In the genomic region with DNA sequence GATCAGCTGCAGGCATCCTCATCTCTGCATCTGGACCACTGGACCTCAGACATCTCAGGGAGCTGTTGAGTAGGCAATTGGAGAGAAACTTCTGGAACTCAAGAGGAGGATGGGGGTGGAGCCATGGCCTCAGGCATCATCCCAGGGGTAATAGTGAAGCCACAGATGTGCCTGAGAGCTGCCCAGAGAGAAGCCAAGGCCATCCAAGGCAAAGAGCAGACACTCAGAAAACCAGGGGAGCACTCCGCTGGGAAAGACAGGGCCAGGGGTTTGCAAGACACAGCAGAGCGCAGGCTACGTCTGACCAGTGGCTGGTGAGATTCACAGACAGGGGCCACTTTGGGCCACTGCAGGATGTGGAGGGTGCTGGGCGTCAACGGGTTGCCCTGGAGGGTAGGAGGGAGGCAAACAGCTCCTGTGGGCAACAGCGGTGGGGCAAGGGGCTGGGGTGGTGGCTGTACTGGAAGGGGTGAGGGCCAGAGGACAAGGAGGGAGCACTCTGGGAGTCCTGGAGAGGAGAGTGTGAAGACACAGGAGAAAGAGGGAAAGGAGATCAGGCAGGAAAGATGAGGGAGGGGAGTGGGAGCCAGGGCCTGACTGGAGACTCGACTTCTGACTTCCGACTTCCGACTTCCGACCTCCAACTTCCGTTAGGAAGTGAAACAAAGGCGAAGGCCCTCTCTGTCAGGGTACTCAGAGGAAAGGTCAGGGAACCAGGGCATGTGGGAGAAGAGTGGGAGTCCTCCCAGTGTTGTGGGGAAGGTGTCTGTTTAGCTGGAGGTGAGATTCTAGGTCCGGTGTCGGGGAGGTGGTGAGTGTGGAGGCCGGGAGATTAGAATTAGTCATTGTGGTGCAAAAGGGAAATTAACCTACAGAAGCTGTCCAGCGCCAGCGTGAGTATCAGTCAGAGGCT, we compare ENCODE assay signal across 1 cellular context.
A peak's percentile ranks its signal among the peaks of the same experiment; 100 is the strongest.
TF ChIP-seq lines count a peak whose summit lies in the region.

No MANE protein-coding gene starts in this region.

TF ChIP-seq in K562, 482 proteins besides CTCF, POLR2A, EP300 and RAD21 (continued from another document and continues in another):
- TF ChIP-seq PHF20 (IDR thresholded peaks at IDR 0.05; ENCODE audit: partially characterized antibody) (peak; percentile 61), ZNF217 (CRISPR knock-in tag; IDR thresholded peaks at IDR 0.05) (no peak), ZNF668 (CRISPR knock-in tag; IDR thresholded peaks at IDR 0.05) (no peak), CC2D1A (IDR thresholded peaks at IDR 0.05) (peak; percentile 88; the same call in 1 of the 2 replicates), MTA3 (IDR thresholded peaks at IDR 0.05; ENCODE audit: borderline replicate concordance) (peak; percentile 82), TBP (optimal IDR thresholded peaks at IDR 0.05; ENCODE audit: low read depth, low read length) (no peak), ARID1B (IDR thresholded peaks at IDR 0.05) (peak; percentile 98), RBFOX2 (IDR thresholded peaks at IDR 0.05; ENCODE audit: low read depth, low read length) (no peak), U2AF2 (optimal IDR thresholded peaks at IDR 0.05; ENCODE audit: low read depth, low read length) (no peak), ZNF445 (CRISPR knock-in tag; IDR thresholded peaks at IDR 0.05; ENCODE audit: low read depth) (no peak), NFE2L1 (tag; IDR thresholded peaks at IDR 0.05; ENCODE audit: borderline replicate concordance, low read depth) (no peak), OTX1 (CRISPR knock-in tag; IDR thresholded peaks at IDR 0.05) (0 out of 2 replicates have a peak, but pooled peaks have one; percentile 18), KAT7 (CRISPR knock-in tag; IDR thresholded peaks at IDR 0.05; ENCODE audit: borderline replicate concordance) (peak; percentile 67; the same call in 1 of the 2 replicates), ZNF384 (IDR thresholded peaks at IDR 0.05; ENCODE audit: low read depth, low read length) (no peak), EHMT2 (IDR thresholded peaks at IDR 0.05) (peak; percentile 93), TOE1 (IDR thresholded peaks at IDR 0.05; ENCODE audit: borderline replicate concordance) (peak; percentile 71; the same call in 1 of the 2 replicates), TOE1 (CRISPR knock-in tag; IDR thresholded peaks at IDR 0.05; ENCODE audit: borderline replicate concordance, low read depth) (no peak), HIVEP1 (CRISPR knock-in tag; IDR thresholded peaks at IDR 0.05) (no peak), TCFL5 (CRISPR knock-in tag; conservative IDR thresholded peaks at IDR 0.05) (no peak), ZNF584 (CRISPR knock-in tag; IDR thresholded peaks at IDR 0.05; ENCODE audit: low read depth) (peak; percentile 71; the same call in 1 of the 2 replicates), MYNN (IDR thresholded peaks at IDR 0.05) (no peak), MYNN (CRISPR knock-in tag; IDR thresholded peaks at IDR 0.05) (no peak), PURB (CRISPR knock-in tag; IDR thresholded peaks at IDR 0.05; ENCODE audit: low read depth) (no peak), ZNF696 (CRISPR knock-in tag; conservative IDR thresholded peaks at IDR 0.05) (no peak), EGR1 (conservative IDR thresholded peaks at IDR 0.05) (peak; percentile 99), ZSCAN32 (CRISPR knock-in tag; IDR thresholded peaks at IDR 0.05) (no peak), SPI1 (IDR thresholded peaks at IDR 0.05; ENCODE audit: borderline replicate concordance, low read depth, low read length) (peak; percentile 52; the same call in 1 of the 2 replicates), NUFIP1 (IDR thresholded peaks at IDR 0.05; ENCODE audit: partially characterized antibody) (no peak), SMAD3 (CRISPR knock-in tag; conservative IDR thresholded peaks at IDR 0.05) (peak; percentile 62; the same call in 1 of the 2 replicates), GTF2E2 (tag; IDR thresholded peaks at IDR 0.05) (no peak), FOXK2 (conservative IDR thresholded peaks at IDR 0.05 in 1 of 2, IDR thresholded peaks at IDR 0.05 in 1 of 2; ENCODE audit: low read depth in 2 of 2) (peak; percentile 67 to 73; a peak in 3 of 4 replicates), JUND (IDR thresholded peaks at IDR 0.05; ENCODE audit: borderline replicate concordance, low read depth, low read length) (peak; percentile 94), JUND (tag; IDR thresholded peaks at IDR 0.05; ENCODE audit: borderline replicate concordance, low read depth, low read length) (peak; percentile 90; the same call in 2 of the 3 replicates), ZNF212 (CRISPR knock-in tag; IDR thresholded peaks at IDR 0.05) (no peak), PRMT5 (CRISPR knock-in tag; IDR thresholded peaks at IDR 0.05) (no peak), ETV6 (IDR thresholded peaks at IDR 0.05; ENCODE audit: borderline replicate concordance in 1 of 2, low read depth in 2 of 2, low read length in 1 of 2) (peak; percentile 95 to 99), ETV6 (CRISPR knock-in tag; IDR thresholded peaks at IDR 0.05; ENCODE audit: borderline replicate concordance) (peak; percentile 52; the same call in 1 of the 2 replicates), ELF1 (tag; IDR thresholded peaks at IDR 0.05) (peak; percentile 67), ESRRB (CRISPR knock-in tag; IDR thresholded peaks at IDR 0.05; ENCODE audit: borderline replicate concordance) (no peak), ZNF239 (CRISPR knock-in tag; IDR thresholded peaks at IDR 0.05) (no peak)
- TF ChIP-seq, protein P1, sequence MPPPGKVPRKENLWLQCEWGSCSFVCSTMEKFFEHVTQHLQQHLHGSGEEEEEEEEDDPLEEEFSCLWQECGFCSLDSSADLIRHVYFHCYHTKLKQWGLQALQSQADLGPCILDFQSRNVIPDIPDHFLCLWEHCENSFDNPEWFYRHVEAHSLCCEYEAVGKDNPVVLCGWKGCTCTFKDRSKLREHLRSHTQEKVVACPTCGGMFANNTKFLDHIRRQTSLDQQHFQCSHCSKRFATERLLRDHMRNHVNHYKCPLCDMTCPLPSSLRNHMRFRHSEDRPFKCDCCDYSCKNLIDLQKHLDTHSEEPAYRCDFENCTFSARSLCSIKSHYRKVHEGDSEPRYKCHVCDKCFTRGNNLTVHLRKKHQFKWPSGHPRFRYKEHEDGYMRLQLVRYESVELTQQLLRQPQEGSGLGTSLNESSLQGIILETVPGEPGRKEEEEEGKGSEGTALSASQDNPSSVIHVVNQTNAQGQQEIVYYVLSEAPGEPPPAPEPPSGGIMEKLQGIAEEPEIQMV (tag; conservative IDR thresholded peaks at IDR 0.05; ENCODE audit: low read depth) = no peak
- TF ChIP-seq, protein P2, sequence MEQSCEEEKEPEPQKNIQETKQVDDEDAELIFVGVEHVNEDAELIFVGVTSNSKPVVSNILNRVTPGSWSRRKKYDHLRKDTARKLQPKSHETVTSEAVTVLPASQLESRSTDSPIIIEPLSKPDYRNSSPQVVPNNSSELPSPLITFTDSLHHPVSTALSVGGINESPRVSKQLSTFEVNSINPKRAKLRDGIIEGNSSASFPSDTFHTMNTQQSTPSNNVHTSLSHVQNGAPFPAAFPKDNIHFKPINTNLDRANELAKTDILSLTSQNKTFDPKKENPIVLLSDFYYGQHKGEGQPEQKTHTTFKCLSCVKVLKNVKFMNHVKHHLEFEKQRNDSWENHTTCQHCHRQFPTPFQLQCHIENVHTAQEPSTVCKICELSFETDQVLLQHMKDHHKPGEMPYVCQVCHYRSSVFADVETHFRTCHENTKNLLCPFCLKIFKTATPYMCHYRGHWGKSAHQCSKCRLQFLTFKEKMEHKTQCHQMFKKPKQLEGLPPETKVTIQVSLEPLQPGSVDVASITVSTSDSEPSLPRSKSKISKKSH (CRISPR knock-in tag; IDR thresholded peaks at IDR 0.05) = no peak
- TF ChIP-seq, protein P3, sequence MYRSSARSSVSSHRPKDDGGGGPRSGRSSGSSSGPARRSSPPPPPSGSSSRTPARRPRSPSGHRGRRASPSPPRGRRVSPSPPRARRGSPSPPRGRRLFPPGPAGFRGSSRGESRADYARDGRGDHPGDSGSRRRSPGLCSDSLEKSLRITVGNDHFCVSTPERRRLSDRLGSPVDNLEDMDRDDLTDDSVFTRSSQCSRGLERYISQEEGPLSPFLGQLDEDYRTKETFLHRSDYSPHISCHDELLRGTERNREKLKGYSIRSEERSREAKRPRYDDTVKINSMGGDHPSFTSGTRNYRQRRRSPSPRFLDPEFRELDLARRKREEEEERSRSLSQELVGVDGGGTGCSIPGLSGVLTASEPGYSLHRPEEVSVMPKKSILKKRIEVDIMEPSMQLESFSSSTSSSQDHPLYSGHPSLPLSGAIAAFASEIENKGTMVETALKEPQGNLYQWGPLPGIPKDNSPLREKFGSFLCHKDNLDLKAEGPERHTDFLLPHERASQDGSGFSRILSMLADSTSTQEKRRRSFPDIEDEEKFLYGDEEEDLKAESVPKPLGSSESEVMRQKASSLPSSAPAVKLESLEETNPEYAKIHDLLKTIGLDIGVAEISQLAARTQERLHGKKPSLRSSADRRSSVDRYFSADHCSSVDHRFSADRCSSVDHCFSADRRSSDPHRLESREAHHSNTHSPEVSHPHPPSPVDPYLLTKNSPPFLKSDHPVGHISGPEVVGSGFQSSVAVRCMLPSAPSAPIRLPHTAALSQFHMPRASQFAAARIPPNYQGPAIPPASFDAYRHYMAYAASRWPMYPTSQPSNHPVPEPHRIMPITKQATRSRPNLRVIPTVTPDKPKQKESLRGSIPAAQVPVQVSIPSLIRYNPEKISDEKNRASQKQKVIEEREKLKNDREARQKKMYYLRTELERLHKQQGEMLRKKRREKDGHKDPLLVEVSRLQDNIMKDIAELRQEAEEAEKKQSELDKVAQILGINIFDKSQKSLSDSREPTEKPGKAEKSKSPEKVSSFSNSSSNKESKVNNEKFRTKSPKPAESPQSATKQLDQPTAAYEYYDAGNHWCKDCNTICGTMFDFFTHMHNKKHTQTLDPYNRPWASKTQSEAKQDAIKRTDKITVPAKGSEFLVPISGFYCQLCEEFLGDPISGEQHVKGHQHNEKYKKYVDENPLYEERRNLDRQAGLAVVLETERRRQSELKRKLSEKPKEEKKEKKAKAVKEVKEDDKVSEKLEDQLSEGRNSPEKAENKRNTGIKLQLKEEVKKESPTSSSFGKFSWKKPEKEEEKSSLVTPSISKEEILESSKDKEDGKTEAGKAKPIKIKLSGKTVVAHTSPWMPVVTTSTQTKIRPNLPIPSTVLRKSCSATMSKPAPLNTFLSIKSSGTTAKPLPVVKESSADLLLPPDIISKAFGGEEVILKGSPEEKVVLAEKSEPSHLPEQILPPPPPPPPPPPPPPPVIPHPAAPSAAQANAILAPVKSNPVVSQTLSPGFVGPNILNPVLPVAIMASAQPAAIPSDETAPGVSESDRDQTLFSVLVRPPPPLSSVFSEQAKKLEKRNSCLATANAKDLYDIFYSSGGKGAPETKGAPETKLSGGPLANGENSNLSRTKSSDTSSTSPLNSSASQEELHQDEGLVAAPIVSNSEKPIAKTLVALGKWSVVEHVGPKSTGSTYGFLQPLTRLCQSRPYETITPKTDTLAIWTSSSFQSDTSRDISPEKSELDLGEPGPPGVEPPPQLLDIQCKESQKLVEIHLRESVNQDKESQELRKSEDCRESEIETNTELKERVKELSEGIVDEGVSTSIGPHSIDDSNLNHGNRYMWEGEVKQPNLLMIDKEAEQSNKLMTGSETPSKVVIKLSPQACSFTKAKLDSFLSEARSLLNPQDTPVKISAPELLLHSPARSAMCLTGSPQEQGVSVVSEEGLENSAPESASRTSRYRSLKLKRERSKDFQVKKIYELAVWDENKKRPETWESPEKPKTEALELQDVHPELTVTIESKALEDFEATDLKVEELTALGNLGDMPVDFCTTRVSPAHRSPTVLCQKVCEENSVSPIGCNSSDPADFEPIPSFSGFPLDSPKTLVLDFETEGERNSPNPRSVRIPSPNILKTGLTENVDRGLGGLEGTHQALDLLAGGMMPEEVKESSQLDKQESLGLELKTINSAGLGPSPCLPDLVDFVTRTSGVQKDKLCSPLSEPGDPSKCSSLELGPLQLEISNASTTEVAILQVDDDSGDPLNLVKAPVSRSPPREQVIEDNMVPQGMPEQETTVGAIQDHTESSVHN (IDR thresholded peaks at IDR 0.05; ENCODE audit: borderline replicate concordance in 1 of 2, low read depth in 1 of 2) = no peak
- TF ChIP-seq, protein P4, sequence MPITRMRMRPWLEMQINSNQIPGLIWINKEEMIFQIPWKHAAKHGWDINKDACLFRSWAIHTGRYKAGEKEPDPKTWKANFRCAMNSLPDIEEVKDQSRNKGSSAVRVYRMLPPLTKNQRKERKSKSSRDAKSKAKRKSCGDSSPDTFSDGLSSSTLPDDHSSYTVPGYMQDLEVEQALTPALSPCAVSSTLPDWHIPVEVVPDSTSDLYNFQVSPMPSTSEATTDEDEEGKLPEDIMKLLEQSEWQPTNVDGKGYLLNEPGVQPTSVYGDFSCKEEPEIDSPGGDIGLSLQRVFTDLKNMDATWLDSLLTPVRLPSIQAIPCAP (CRISPR knock-in tag; IDR thresholded peaks at IDR 0.05; ENCODE audit: borderline replicate concordance) = no peak
- TF ChIP-seq, protein P5, sequence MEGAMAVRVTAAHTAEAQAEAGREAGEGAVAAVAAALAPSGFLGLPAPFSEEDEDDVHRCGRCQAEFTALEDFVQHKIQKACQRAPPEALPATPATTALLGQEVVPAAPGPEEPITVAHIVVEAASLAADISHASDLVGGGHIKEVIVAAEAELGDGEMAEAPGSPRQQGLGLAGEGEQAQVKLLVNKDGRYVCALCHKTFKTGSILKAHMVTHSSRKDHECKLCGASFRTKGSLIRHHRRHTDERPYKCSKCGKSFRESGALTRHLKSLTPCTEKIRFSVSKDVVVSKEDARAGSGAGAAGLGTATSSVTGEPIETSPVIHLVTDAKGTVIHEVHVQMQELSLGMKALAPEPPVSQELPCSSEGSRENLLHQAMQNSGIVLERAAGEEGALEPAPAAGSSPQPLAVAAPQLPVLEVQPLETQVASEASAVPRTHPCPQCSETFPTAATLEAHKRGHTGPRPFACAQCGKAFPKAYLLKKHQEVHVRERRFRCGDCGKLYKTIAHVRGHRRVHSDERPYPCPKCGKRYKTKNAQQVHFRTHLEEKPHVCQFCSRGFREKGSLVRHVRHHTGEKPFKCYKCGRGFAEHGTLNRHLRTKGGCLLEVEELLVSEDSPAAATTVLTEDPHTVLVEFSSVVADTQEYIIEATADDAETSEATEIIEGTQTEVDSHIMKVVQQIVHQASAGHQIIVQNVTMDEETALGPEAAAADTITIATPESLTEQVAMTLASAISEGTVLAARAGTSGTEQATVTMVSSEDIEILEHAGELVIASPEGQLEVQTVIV (CRISPR knock-in tag; IDR thresholded peaks at IDR 0.05; ENCODE audit: borderline replicate concordance) = no peak
- TF ChIP-seq, protein P6, sequence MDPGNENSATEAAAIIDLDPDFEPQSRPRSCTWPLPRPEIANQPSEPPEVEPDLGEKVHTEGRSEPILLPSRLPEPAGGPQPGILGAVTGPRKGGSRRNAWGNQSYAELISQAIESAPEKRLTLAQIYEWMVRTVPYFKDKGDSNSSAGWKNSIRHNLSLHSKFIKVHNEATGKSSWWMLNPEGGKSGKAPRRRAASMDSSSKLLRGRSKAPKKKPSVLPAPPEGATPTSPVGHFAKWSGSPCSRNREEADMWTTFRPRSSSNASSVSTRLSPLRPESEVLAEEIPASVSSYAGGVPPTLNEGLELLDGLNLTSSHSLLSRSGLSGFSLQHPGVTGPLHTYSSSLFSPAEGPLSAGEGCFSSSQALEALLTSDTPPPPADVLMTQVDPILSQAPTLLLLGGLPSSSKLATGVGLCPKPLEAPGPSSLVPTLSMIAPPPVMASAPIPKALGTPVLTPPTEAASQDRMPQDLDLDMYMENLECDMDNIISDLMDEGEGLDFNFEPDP (CRISPR knock-in tag; IDR thresholded peaks at IDR 0.05) = no peak
- TF ChIP-seq, protein P7, sequence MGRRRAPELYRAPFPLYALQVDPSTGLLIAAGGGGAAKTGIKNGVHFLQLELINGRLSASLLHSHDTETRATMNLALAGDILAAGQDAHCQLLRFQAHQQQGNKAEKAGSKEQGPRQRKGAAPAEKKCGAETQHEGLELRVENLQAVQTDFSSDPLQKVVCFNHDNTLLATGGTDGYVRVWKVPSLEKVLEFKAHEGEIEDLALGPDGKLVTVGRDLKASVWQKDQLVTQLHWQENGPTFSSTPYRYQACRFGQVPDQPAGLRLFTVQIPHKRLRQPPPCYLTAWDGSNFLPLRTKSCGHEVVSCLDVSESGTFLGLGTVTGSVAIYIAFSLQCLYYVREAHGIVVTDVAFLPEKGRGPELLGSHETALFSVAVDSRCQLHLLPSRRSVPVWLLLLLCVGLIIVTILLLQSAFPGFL (CRISPR knock-in tag; IDR thresholded peaks at IDR 0.05) = no peak
